In genomic region chr3:125593991-125594574, GRCh38 we compare ENCODE assay signal across 1 cellular context.
TF ChIP-seq lines count a peak whose summit lies in the region.

No MANE protein-coding gene starts in this region.

TF ChIP-seq in SK-N-SH, 30 proteins besides CTCF, POLR2A, EP300 and RAD21 (continued from another document):
- no peak for TF ChIP-seq TAF1 (IDR thresholded peaks at IDR 0.05; ENCODE audit: borderline replicate concordance, low read depth, low read length)
